ENCODE assay signal across 18 cellular contexts in the genomic region with DNA sequence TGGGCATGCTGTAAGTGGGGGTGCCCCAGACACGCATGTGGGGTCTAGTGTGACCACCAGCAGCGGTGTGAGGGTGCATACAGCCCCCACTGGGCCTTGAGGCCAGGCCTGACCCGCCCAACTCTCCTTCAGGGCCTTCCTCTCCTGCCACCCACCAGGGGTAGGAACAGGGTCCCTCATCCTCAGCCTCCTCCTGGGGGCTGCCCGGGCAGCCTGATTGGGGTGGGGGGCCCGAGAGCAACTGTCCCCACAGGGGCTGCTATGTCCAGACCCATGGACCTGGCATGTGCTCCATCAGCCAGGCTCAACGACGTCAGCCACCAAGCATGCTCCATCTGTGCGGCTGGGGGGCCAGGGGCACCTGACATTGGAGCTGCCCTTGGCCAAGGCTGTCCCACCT. TPM values are rescaled to one million over a fixed set of nuclear protein-coding genes. Genes with fewer than 3 reads are reported as not detected.
DNase-seq lines count a peak whose midpoint lies in the region; ATAC-seq and TF ChIP-seq lines count a peak whose summit lies in the region.
"Had no signal": no experiment of that assay in that cellular context is flagged by ENCODE, and none has a peak within 500 bp of the region (broad histone marks: within the 10 kb centered on the region; RNA-seq: fewer than 3 reads in every experiment).

No MANE protein-coding gene starts in this region.

- peak overlapping the region; percentile 82 for H3K27ac ChIP-seq in left ventricle myocardium inferior (replicated peaks)
- H3K27ac ChIP-seq: right lobe of liver had no signal

- H3K9me3 Mint-ChIP-seq in brain, result peaks cover 0 to 3% (median 0%) of the 10 kb centered on the region in 5 experiments
- H3K9me3 Mint-ChIP-seq: activated B cell treated with CpG ODN at 0.5 μM for 24 hours; activated naive CD4-positive, alpha-beta T cell treated with anti-CD3 and anti-CD28 coated beads for 36 hours; activated T-cell treated with anti-CD3 and anti-CD28 coated beads, Interleukin-2, amount 50 U/mL, for 24 hours; CD14-positive monocyte; T-helper 2 cell treated with Interferon-gamma antibody and Interleukin-4, amounts not matched to agents 5 μg/mL and 100 μg/mL, for 36 hours had no signal

- H3K36me3 ChIP-seq in left ventricle myocardium inferior, result no peaks in the 10 kb centered on the region
- no peaks in the 10 kb centered on the region for H3K36me3 ChIP-seq in mucosa of descending colon (ENCODE audit: low read depth)
- H3K36me3 ChIP-seq: right lobe of liver had no signal

- no peak for ATAC-seq in left ventricle myocardium superior
- no peak for ATAC-seq in mucosa of descending colon
- ATAC-seq in GM21423 (IDR thresholded peaks at IDR 0.05; ENCODE audit: unreplicated experiment), result no peak
- no peak for ATAC-seq in HG03280 (IDR thresholded peaks at IDR 0.05; ENCODE audit: unreplicated experiment)

- peaks cover 2% of the 10 kb centered on the region for H3K27me3 Mint-ChIP-seq in brain
- H3K27me3 Mint-ChIP-seq: activated B cell treated with CpG ODN at 0.5 μM for 24 hours; activated T-cell treated with anti-CD3 and anti-CD28 coated beads, Interleukin-2, amount 50 U/mL, for 24 hours had no signal

- intact Hi-C loops in left ventricle myocardium inferior (cut with micrococcal nuclease) (no loop called here), left ventricle myocardium superior (cut with micrococcal nuclease) (no loop called here), mucosa of descending colon (cut with DNase I, micrococcal nuclease) (no loop called here)

- H3K27ac Mint-ChIP-seq in brain, result peak overlapping the region; percentile 72 to 96 (median 93)
- H3K27ac Mint-ChIP-seq: activated B cell treated with CpG ODN at 0.5 μM for 24 hours; activated naive CD4-positive, alpha-beta T cell treated with anti-CD3 and anti-CD28 coated beads for 36 hours; activated T-cell treated with anti-CD3 and anti-CD28 coated beads, Interleukin-2, amount 50 U/mL, for 24 hours; CD14-positive monocyte; T-helper 2 cell treated with Interferon-gamma antibody and Interleukin-4, amounts not matched to agents 5 μg/mL and 100 μg/mL, for 36 hours had no signal

- H3K4me1 ChIP-seq in left ventricle myocardium inferior (peaks cover 65% of the 10 kb centered on the region), mucosa of descending colon (ENCODE audit: low read depth) (peaks cover 3% of the 10 kb centered on the region)

- H3K9me3 ChIP-seq in left ventricle myocardium inferior (replicated peaks), result no peaks in the 10 kb centered on the region
- no peaks in the 10 kb centered on the region for H3K9me3 ChIP-seq in mucosa of descending colon
- H3K9me3 ChIP-seq: right lobe of liver had no signal

- H3K4me1 Mint-ChIP-seq in brain, result peaks cover 86% of the 10 kb centered on the region

- TF ChIP-seq CTCF in left ventricle myocardium inferior (IDR thresholded peaks at IDR 0.05; ENCODE audit: borderline replicate concordance) (no peak), brain (conservative IDR thresholded peaks at IDR 0.05) (no peak), mucosa of descending colon (IDR thresholded peaks at IDR 0.05) (no peak)

- DNase-seq in left ventricle myocardium inferior (no peak), left ventricle myocardium superior (no peak), left kidney (ENCODE audit: low read depth, low spot score) (peak; percentile 21), hepatic stellate cell (ENCODE audit: low spot score) (no peak), mucosa of descending colon (no peak)
- DNase-seq: ACHN; activated B cell treated with CpG ODN at 0.5 μM for 24 hours; activated naive CD4-positive, alpha-beta T cell treated with anti-CD3 and anti-CD28 coated beads for 36 hours; activated T-cell treated with anti-CD3 and anti-CD28 coated beads, Interleukin-2, amount 50 U/mL, for 24 hours; NCI-H1105; NCI-H2081 treated with DMSO at 0.1 percent for 48 hours; right lobe of liver; stimulated activated CD4-positive, alpha-beta T cell treated with anti-CD3 and anti-CD28 coated beads, Interleukin-15, amount 100 ng/mL, for 24 hours had no signal

- no peaks in the 10 kb centered on the region for H3K36me3 Mint-ChIP-seq in brain
- H3K36me3 Mint-ChIP-seq: CD14-positive monocyte had no signal

- H3K27me3 ChIP-seq in left ventricle myocardium inferior (ENCODE audit: low read depth), result no peaks in the 10 kb centered on the region
- H3K27me3 ChIP-seq: right lobe of liver had no signal

- H3K4me3 Mint-ChIP-seq in brain, result no peak overlapping the region
- H3K4me3 Mint-ChIP-seq: activated B cell treated with CpG ODN at 0.5 μM for 24 hours; activated naive CD4-positive, alpha-beta T cell treated with anti-CD3 and anti-CD28 coated beads for 36 hours; activated T-cell treated with anti-CD3 and anti-CD28 coated beads, Interleukin-2, amount 50 U/mL, for 24 hours; CD14-positive monocyte; T-helper 2 cell treated with Interferon-gamma antibody and Interleukin-4, amounts not matched to agents 5 μg/mL and 100 μg/mL, for 36 hours had no signal

- H3K4me3 ChIP-seq in left ventricle myocardium inferior, result no peak overlapping the region
- no peak overlapping the region for H3K4me3 ChIP-seq in mucosa of descending colon
- H3K4me3 ChIP-seq: right lobe of liver had no signal

RNA-seq across cellular contexts. Expression of gene RTN4R, which starts 27.2 kb away (rescaled TPM):
- total RNA-seq in left ventricle myocardium inferior, result 0.96 TPM
- total RNA-seq in left ventricle myocardium superior, result 1.2 TPM
- polyA plus RNA-seq in brain (ENCODE audit: insufficient read depth, low read depth, low replicate concordance), result 21.3 TPM
- total RNA-seq in mucosa of descending colon, result 1 to 10 TPM; 1.6 to 3.5 (median 2.5) TPM
- total RNA-seq: activated B cell treated with CpG ODN at 0.5 μM for 24 hours had no signal
- polyA plus RNA-seq: CD14-positive monocyte had no signal
